ENCODE assay signal across 8 cellular contexts in genomic region chr10:102503264-102504178, GRCh38. TPM values are rescaled to one million over a fixed set of nuclear protein-coding genes. Genes with fewer than 3 reads are reported as not detected.
DNase-seq lines count a peak whose midpoint lies in the region; ATAC-seq and TF ChIP-seq lines count a peak whose summit lies in the region.

Gene SUFU, plus strand, starts transcription at chr10:102503972. Its CDS starts 181 bp downstream, at chr10:102504153.

- H3K4me3 ChIP-seq in dorsolateral prefrontal cortex (peak within 1 kb of the TSS; percentile 68 to 100 (median 97)), right lobe of liver (peak within 1 kb of the TSS; percentile 81 to 93 (median 92))

- no peaks in the 10 kb centered on the region for H3K27me3 ChIP-seq in CD4-positive, alpha-beta T cell (ENCODE audit: control insufficient read depth, insufficient read depth, low read length)
- H3K27me3 ChIP-seq in dorsolateral prefrontal cortex (no peaks in the 10 kb centered on the region), right lobe of liver (no peaks in the 10 kb centered on the region)

- POLR2A ChIA-PET in CD4-positive, alpha-beta T cell (lab: Charles Lee), result interaction anchor here (0.6 to 5.1 kb wide), 25 partner anchors 8 to 685 kb away, joined by 3 to 28 read pairs (median 5); partner anchors contain the start of genes ARL3, C10orf95, CUEDC2 and FBXL15

- intact Hi-C loops in CD4-positive, alpha-beta T cell (cut with DNase I, micrococcal nuclease), result loop anchor here (1.0 to 10.0 kb wide), 16 partner anchors 51 to 689 kb away; partner anchors contain the start of genes ARL3 (in 2 of the 2), NOLC1 (in 2 of the 2), SFXN2 (in 2 of the 2) and TRIM8 (in 2 of the 2)
- intact Hi-C loops in dorsolateral prefrontal cortex (cut with DNase I) (loop anchor here (1.0 to 5.0 kb wide), 7 partner anchors 41 to 371 kb away; partner anchors contain the start of genes FBXL15 (in 1 of the 2) and PPRC1 (in 1 of the 2)), right lobe of liver (cut with DNase I) (loop anchor here (10.0 kb wide), 1 partner anchor 81 kb away; no protein-coding TSS in a partner anchor)

- H3K27ac ChIP-seq in CD4-positive, alpha-beta T cell (ENCODE audit: low read depth, low read length), result peak within 1 kb of the TSS; percentile 80
- H3K27ac ChIP-seq in dorsolateral prefrontal cortex (peak within 1 kb of the TSS; percentile 77 to 98 (median 93)), right lobe of liver (peak within 1 kb of the TSS; percentile 61 to 83 (median 74))

- ATAC-seq in CD4-positive, alpha-beta T cell (ENCODE audit: poor library complexity), result peak; percentile 67
- peak; percentile 52 for ATAC-seq in GM19395 (IDR thresholded peaks at IDR 0.05; ENCODE audit: unreplicated experiment)
- ATAC-seq in HG03565 (IDR thresholded peaks at IDR 0.05; ENCODE audit: unreplicated experiment), result peak; percentile 61
- ATAC-seq in right lobe of liver, result peak; percentile 74 to 81 (median 79)

- 0% methylated on average over 18 of the region's 44 CpGs for WGBS in right lobe of liver (ENCODE audit: insufficient coverage, low coverage, low lambda C conversion rate, missing lambda C conversion rate)

- peak; percentile 94 to 99 (median 97) for DNase-seq in CD4-positive, alpha-beta T cell
- DNase-seq in NCI-H748 treated with DMSO at 0.1 percent for 48 hours (lab: John Stamatoyannopoulos, UW) (peak; percentile 80), dorsolateral prefrontal cortex (peak; percentile 96 to 99 (median 99)), right lobe of liver (peak; percentile 97 to 99 (median 98))
- peak; percentile 94 to 100 for DNase-seq in activated CD4-positive, alpha-beta T cell treated with anti-CD3 and anti-CD28 coated beads, Interleukin-2, amount 50 U/mL, for 24 hours (ENCODE audit: low read depth in 1 of 2, low spot score in 1 of 2)
- peak; percentile 97 to 98 for DNase-seq in stimulated activated CD4-positive, alpha-beta T cell treated with anti-CD3 and anti-CD28 coated beads, Interleukin-4, amount 100 ng/mL, for 4 hours

- no peaks in the 10 kb centered on the region for H3K9me3 ChIP-seq in CD4-positive, alpha-beta T cell (ENCODE audit: control insufficient read depth, low read length)
- no peaks in the 10 kb centered on the region for H3K9me3 ChIP-seq in right lobe of liver

- H3K36me3 ChIP-seq in right lobe of liver, result no peaks in the 10 kb centered on the region

- peaks cover 0 to 20% (median 7%) of the 10 kb centered on the region in 4 donors for H3K4me1 ChIP-seq in right lobe of liver

- peaks cover 13% of the 10 kb centered on the region for H3K36me3 Mint-ChIP-seq in CD4-positive, alpha-beta T cell (ENCODE audit: low read depth)

- peak; percentile 88 for TF ChIP-seq CTCF in CD4-positive, alpha-beta T cell (IDR thresholded peaks at IDR 0.05)
- TF ChIP-seq CTCF in dorsolateral prefrontal cortex (IDR thresholded peaks at IDR 0.05 in 54 of 56, conservative IDR thresholded peaks at IDR 0.05 in 2 of 56; ENCODE audit: low read depth in 1 of 56, partially characterized antibody in 56 of 56), result peak; percentile 88 to 99 (median 95)
- TF ChIP-seq CTCF in right lobe of liver (IDR thresholded peaks at IDR 0.05), result peak; percentile 89 to 99 (median 91)

- H3K27me3 Mint-ChIP-seq in CD4-positive, alpha-beta T cell, result no peaks in the 10 kb centered on the region

- H3K4me3 Mint-ChIP-seq in CD4-positive, alpha-beta T cell, result no peak within 1 kb of the TSS

- CTCF ChIA-PET in CD4-positive, alpha-beta T cell (lab: Charles Lee), result interaction anchor here (0.6 to 2.2 kb wide), 10 partner anchors 25 to 378 kb away, joined by 3 to 9 read pairs (median 3); partner anchors contain the start of genes CUEDC2 and FBXL15

- H3K9me3 Mint-ChIP-seq in CD4-positive, alpha-beta T cell, result no peaks in the 10 kb centered on the region

- H3K4me1 Mint-ChIP-seq in CD4-positive, alpha-beta T cell (ENCODE audit: low read depth), result peaks cover 46% of the 10 kb centered on the region

- H3K27ac Mint-ChIP-seq in CD4-positive, alpha-beta T cell, result no peak within 1 kb of the TSS

- peak; percentile 62 for TF ChIP-seq POLR2A in right lobe of liver (IDR thresholded peaks at IDR 0.05)

RNA-seq across cellular contexts. Expression of gene SUFU, which starts in this region (rescaled TPM):
- 1 to 10 TPM; 6.7 to 7.3 TPM for total RNA-seq in CD4-positive, alpha-beta T cell
- total RNA-seq in dorsolateral prefrontal cortex (10 to 100 TPM in 119 of 120 experiments, 1 to 10 TPM in 1; 9.6 to 23.5 (median 14.8) TPM), right lobe of liver (1 to 10 TPM; 4.2 to 6.2 (median 5.1) TPM)

Comparison
In these comparisons a context has a peak if more than half of its experiments do, and no peak if none do; other contexts are left out.
1. Peak in every context shown above with its lines: DNase-seq, ATAC-seq, H3K4me3 ChIP-seq and H3K27ac ChIP-seq.